ENCODE assay signal across 10 cellular contexts in the genomic region with DNA sequence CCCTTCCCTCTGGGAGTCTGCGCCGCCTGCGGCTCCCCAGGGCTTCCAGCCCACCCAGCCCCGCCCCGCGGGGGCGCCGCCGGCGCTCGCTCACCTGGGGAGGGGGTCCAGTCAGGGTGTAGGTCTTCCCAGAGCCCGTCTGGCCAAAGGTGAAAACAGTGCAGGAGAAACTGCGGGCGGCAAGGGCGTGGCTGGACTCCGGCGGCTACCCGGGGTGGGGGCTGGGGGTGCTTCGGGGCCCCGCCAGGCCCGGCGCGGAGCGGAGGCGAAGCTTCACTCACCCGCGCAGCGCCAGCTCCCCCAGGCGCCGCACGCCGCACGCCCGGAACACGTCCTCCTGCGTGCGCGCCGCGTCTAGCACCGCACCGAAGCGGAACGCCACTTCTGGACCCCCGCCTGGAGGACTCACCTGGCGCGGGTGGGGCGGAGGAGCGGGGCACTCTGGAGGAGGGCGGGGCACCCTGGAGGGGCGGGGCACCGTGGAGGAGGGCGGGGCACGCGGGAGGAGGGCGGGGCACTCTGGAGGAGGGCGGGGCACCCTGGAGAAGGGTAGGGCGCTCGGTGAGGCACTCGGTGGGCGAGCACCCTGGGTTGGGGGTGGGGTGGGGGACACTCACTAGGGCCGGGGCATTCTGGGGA. TPM values are rescaled to one million over a fixed set of nuclear protein-coding genes. Genes with fewer than 3 reads are reported as not detected.
DNase-seq lines count a peak whose midpoint lies in the region; ATAC-seq and TF ChIP-seq lines count a peak whose summit lies in the region.
"Had no signal": no experiment of that assay in that cellular context is flagged by ENCODE, and none has a peak within 500 bp of the region (broad histone marks: within the 10 kb centered on the region; RNA-seq: fewer than 3 reads in every experiment).

No MANE protein-coding gene starts in this region.

- peaks cover 0 to 8% (median 3%) of the 10 kb centered on the region in 3 donors for H3K9me3 Mint-ChIP-seq in T-cell
- peaks cover 4% of the 10 kb centered on the region for H3K9me3 Mint-ChIP-seq in T-helper 2 cell treated with Interferon-gamma antibody and Interleukin-4, amounts not matched to agents 5 μg/mL and 100 μg/mL, for 36 hours

- peaks cover 11 to 16% (median 12%) of the 10 kb centered on the region in 3 donors for H3K4me1 Mint-ChIP-seq in T-cell
- no peaks in the 10 kb centered on the region for H3K4me1 Mint-ChIP-seq in T-helper 2 cell treated with Interferon-gamma antibody and Interleukin-4, amounts not matched to agents 5 μg/mL and 100 μg/mL, for 36 hours (ENCODE audit: low read depth)

- DNase-seq in NCI-H2081 (lab: John Stamatoyannopoulos, UW) (peak; percentile 52 to 62), NCI-H2081 treated with DMSO at 0.1 percent for 48 hours (lab: John Stamatoyannopoulos, UW) (no peak), T-cell (peak in 6 of 34 experiments; percentile 1 to 19 (median 8)), cardiac muscle cell (ENCODE audit: low read depth in 1 of 2, low spot score in 1 of 2) (peak in 1 of 2 donors; percentile 69), prostate gland (ENCODE audit: low spot score) (peak; percentile 27)
- DNase-seq in T-helper 2 cell treated with Interferon-gamma antibody and Interleukin-4, amounts not matched to agents 5 μg/mL and 100 μg/mL, for 36 hours (ENCODE audit: low spot score), result no peak
- DNase-seq: CD4-positive, CD25-positive, alpha-beta regulatory T cell had no signal

- H3K36me3 ChIP-seq in cardiac muscle cell (no peaks in the 10 kb centered on the region), prostate gland (no peaks in the 10 kb centered on the region)

- peak overlapping the region in 1 of 3 donors; percentile 71 for H3K4me3 Mint-ChIP-seq in T-cell
- no peak overlapping the region for H3K4me3 Mint-ChIP-seq in T-helper 2 cell treated with Interferon-gamma antibody and Interleukin-4, amounts not matched to agents 5 μg/mL and 100 μg/mL, for 36 hours

- WGBS in prostate gland, result 2% methylated on average over 53 of the region's 62 CpGs

- TF ChIP-seq CTCF in cardiac muscle cell (IDR thresholded peaks at IDR 0.05; ENCODE audit: low read depth, low read length), result no peak
- no peak for TF ChIP-seq CTCF in prostate gland (IDR thresholded peaks at IDR 0.05)

- H3K36me3 Mint-ChIP-seq in T-cell, result peaks cover 3% of the 10 kb centered on the region
- H3K36me3 Mint-ChIP-seq in T-helper 2 cell treated with Interferon-gamma antibody and Interleukin-4, amounts not matched to agents 5 μg/mL and 100 μg/mL, for 36 hours (ENCODE audit: low read depth), result no peaks in the 10 kb centered on the region
- H3K36me3 Mint-ChIP-seq: CD4-positive, CD25-positive, alpha-beta regulatory T cell had no signal

- H3K9me3 ChIP-seq in cardiac muscle cell (ENCODE audit: low read depth), result no peaks in the 10 kb centered on the region
- H3K9me3 ChIP-seq in prostate gland, result no peaks in the 10 kb centered on the region

- intact Hi-C loops in prostate gland (cut with DNase I), result no loop called here

- H3K4me3 ChIP-seq in cardiac muscle cell, result peak overlapping the region; percentile 38
- H3K4me3 ChIP-seq in prostate gland, result peak overlapping the region; percentile 47 to 51

- TF ChIP-seq POLR2A in prostate gland (IDR thresholded peaks at IDR 0.05), result no peak

- peaks cover 37 to 60% of the 10 kb centered on the region in 2 donors for H3K27me3 Mint-ChIP-seq in T-cell
- H3K27me3 Mint-ChIP-seq in T-helper 2 cell treated with Interferon-gamma antibody and Interleukin-4, amounts not matched to agents 5 μg/mL and 100 μg/mL, for 36 hours (ENCODE audit: low read depth), result peaks cover 21% of the 10 kb centered on the region

- H3K4me1 ChIP-seq in cardiac muscle cell (ENCODE audit: low read depth) (no peaks in the 10 kb centered on the region), prostate gland (replicated peaks) (no peaks in the 10 kb centered on the region)

- no peak overlapping the region for H3K27ac Mint-ChIP-seq in T-cell
- no peak overlapping the region for H3K27ac Mint-ChIP-seq in T-helper 2 cell treated with Interferon-gamma antibody and Interleukin-4, amounts not matched to agents 5 μg/mL and 100 μg/mL, for 36 hours
- H3K27ac Mint-ChIP-seq: CD4-positive, CD25-positive, alpha-beta regulatory T cell had no signal

- ATAC-seq in T-cell (replicated peaks in 1 of 4) (peak; percentile 42 to 72 (median 56)), HG03469 (IDR thresholded peaks at IDR 0.05; ENCODE audit: unreplicated experiment) (no peak), GM21786 (IDR thresholded peaks at IDR 0.05; ENCODE audit: unreplicated experiment) (no peak)

- POLR2A ChIA-PET in T-cell (lab: Charles Lee), result no interaction called here

- no peak overlapping the region for H3K27ac ChIP-seq in cardiac muscle cell
- H3K27ac ChIP-seq in prostate gland, result no peak overlapping the region

- H3K27me3 ChIP-seq in cardiac muscle cell (peaks cover 45% of the 10 kb centered on the region), prostate gland (replicated peaks; ENCODE audit: insufficient read depth) (no peaks in the 10 kb centered on the region)

- CTCF ChIA-PET in T-cell (lab: Charles Lee), result no interaction called here

RNA-seq across cellular contexts. Expression of gene KIF12, which starts 1.0 kb away (rescaled TPM):
- total RNA-seq in T-cell (under 1 TPM in 1 of 5 donors, not detected in 4; 0.10 TPM), cardiac muscle cell (0.04 and 1.1 TPM in 2 replicates), prostate gland (10 to 100 TPM in 1 of 2 donors, 1 to 10 TPM in 1; 8.4 to 21.5 TPM)
- 0.64 and 1.6 TPM in 2 replicates for polyA plus RNA-seq in cardiac muscle cell
- total RNA-seq: CD4-positive, CD25-positive, alpha-beta regulatory T cell; T-helper 1 cell treated with Interleukin-12 subunit alpha and Interleukin-12 subunit beta and Interleukin-4 antibody, amounts not matched to agents 30 ng/mL and 1 ng/mL, for 36 hours had no signal
- polyA plus RNA-seq: CD4-positive, CD25-positive, alpha-beta regulatory T cell had no signal

RNA-seq across cellular contexts. Expression of gene AMBP, which starts 20.0 kb away (rescaled TPM):
- total RNA-seq in T-cell (1 to 10 TPM in 3 of 5 donors, not detected in 2; 2.2 to 3.3 (median 3.0) TPM), cardiac muscle cell (not detected in 2 replicates), prostate gland (1 to 10 TPM in 1 of 2 donors, under 1 TPM in 1; 0.23 to 1.5 TPM)
- polyA plus RNA-seq in cardiac muscle cell, result 0.64 TPM in 1 of 2 replicates, not detected in the other
- total RNA-seq: CD4-positive, CD25-positive, alpha-beta regulatory T cell; T-helper 1 cell treated with Interleukin-12 subunit alpha and Interleukin-12 subunit beta and Interleukin-4 antibody, amounts not matched to agents 30 ng/mL and 1 ng/mL, for 36 hours had no signal
- polyA plus RNA-seq: CD4-positive, CD25-positive, alpha-beta regulatory T cell had no signal

RNA-seq across cellular contexts. Expression of gene COL27A1, which starts 57.2 kb away (rescaled TPM):
- total RNA-seq in T-cell, result 1 to 10 TPM in 2 of 5 donors, under 1 TPM in 3; 0.53 to 1.7 (median 0.95) TPM
- total RNA-seq in cardiac muscle cell, result 19.2 and 19.3 TPM in 2 replicates
- polyA plus RNA-seq in cardiac muscle cell, result 12.2 and 13.4 TPM in 2 replicates
- total RNA-seq in prostate gland, result 10 to 100 TPM in 1 of 2 donors, 1 to 10 TPM in 1; 8.7 to 54.8 TPM
- polyA plus RNA-seq: CD4-positive, CD25-positive, alpha-beta regulatory T cell had no signal

Comparison
In these comparisons a context has a peak if more than half of its experiments do, and no peak if none do; other contexts are left out.
1. DNase-seq: peak in NCI-H2081 (2 of 2) and prostate gland (single experiment); none in NCI-H2081 treated with DMSO at 0.1 percent for 48 hours (single experiment) and T-helper 2 cell treated with Interferon-gamma antibody and Interleukin-4, amounts not matched to agents 5 μg/mL and 100 μg/mL, for 36 hours (single experiment).
2. ATAC-seq: peak in T-cell (4 of 4); none in HG03469 (single experiment) and GM21786 (single experiment).